21 cellular contexts compared by ENCODE assay signal in the genomic region with DNA sequence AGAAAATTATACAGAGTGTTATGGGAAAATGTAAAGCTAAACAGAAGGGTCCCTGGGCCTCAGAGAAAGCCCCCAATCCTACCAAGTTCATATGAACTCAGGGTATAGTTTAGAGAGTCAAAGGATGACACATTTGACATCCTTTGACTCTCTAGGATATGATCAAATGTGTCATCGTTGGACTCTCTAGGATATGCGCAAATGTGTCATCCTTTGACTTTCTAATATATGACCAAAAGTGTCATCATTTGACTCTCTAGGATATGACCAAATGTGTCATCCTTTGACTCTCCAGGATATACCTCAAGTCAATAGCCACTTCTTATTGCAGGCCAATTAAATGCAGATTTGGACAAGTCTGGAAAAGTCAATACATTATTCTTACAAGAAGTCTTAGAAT.
"Had no signal": no experiment of that assay in that cellular context is flagged by ENCODE, and none has a peak within 500 bp of the region (broad histone marks: within the 10 kb centered on the region; RNA-seq: fewer than 3 reads in every experiment).

No MANE protein-coding gene starts in this region.

- FAIRE-seq: RCC 7860 had no signal

- H3K9ac ChIP-seq: KMS-11, SK-N-SH had no signal

- H3K4me2 ChIP-seq: KMS-11, SK-N-SH had no signal

- H3K27ac ChIP-seq: KMS-11, RWPE1 had no signal

- H3K9me3 ChIP-seq: SK-N-SH had no signal

- DNase-seq: IMR-90, Kasumi-1, MM.1S, NCI-H1092 treated with DMSO at 0.1 percent for 48 hours, NCI-H1436, NCI-H187, NCI-H2029, NCI-H2081 treated with DMSO at 0.1 percent for 48 hours, NCI-H2171, NCI-H226, NCI-H446, NCI-H510A, NCI-H524 treated with DMSO at 0.1 percent for 48 hours, NCI-H69, NCI-H774, SHP77, SK-N-SH, SW 1271 had no signal
